Comparison of ENCODE assay signal across 22 cellular contexts in the genomic region with DNA sequence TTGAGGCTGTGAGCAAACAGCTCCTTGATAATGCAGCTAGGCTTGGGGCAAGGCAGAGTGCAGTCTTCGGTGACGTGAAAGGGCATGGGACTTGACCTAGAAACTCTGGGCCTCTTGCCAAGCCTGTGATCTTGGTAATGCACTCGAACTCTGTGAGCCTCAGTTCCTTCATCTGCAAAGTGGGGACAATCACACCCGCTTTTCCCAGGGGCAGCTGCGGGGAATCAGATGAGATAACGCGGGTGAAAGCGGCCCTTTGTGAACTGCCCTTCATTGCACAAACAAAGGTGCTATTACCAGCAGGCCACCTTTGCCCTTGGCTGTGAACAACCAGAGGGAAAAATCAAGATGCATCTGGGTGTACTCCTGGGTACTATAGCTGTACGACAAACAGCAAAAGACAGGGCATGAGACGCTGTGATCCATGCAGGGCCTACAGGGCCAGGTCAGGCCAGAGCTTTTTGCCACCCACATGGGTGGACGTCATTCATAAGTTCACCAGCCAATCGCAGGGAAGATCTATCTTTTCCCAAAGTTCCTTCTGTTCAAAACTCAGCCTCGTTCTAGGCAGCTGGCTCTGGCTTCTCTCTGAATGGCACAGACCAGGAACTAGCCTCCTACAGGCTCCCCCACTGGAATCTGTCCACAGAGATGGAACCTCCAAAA. TPM values are rescaled to one million over a fixed set of nuclear protein-coding genes. Genes with fewer than 3 reads are reported as not detected.
DNase-seq lines count a peak whose midpoint lies in the region; ATAC-seq, FAIRE-seq and TF ChIP-seq lines count a peak whose summit lies in the region.
"Had no signal": no experiment of that assay in that cellular context is flagged by ENCODE, and none has a peak within 500 bp of the region (broad histone marks: within the 10 kb centered on the region; RNA-seq: fewer than 3 reads in every experiment).

No MANE protein-coding gene starts in this region.

- WGBS in HepG2 (ENCODE audit: low lambda C conversion rate): 0% methylated on average over 11 of the region's 13 CpGs
- 87% methylated on average over 13 of the region's 13 CpGs for WGBS in smooth muscle cell (ENCODE audit: low lambda C conversion rate)
- 70 to 95% methylated on average over 4 to 6 of the region's 13 CpGs for WGBS in gastroesophageal sphincter (ENCODE audit: low coverage in 1 of 2), 2 donors

- H3K27ac ChIP-seq in GM23338 (ENCODE audit: low read depth) (no peak overlapping the region), angular gyrus (ENCODE audit: low read depth, low read length) (peak overlapping the region; percentile 31), HepG2 (ENCODE audit: extremely low read length, insufficient read depth, low read length) (no peak overlapping the region), smooth muscle cell (ENCODE audit: low read depth) (no peak overlapping the region), gastroesophageal sphincter (no peak overlapping the region)
- H3K27ac ChIP-seq: RWPE1 had no signal

- H3K27me3 Mint-ChIP-seq in GM23338 (ENCODE audit: insufficient read depth, low read depth, poor library complexity): peaks cover 35% of the 10 kb centered on the region
- H3K27me3 Mint-ChIP-seq in naive thymus-derived CD8-positive, alpha-beta T cell: peaks cover 42 to 87% (median 72%) of the 10 kb centered on the region in 5 donors

- peaks cover 9% of the 10 kb centered on the region; the same call in 1 of the 2 replicates for H4K20me1 ChIP-seq in GM23338 (replicated peaks; ENCODE audit: insufficient read depth)
- no peaks in the 10 kb centered on the region for H4K20me1 ChIP-seq in HepG2 (ENCODE audit: insufficient read depth, low read length)
- no peaks in the 10 kb centered on the region for H4K20me1 ChIP-seq in smooth muscle cell (ENCODE audit: low read depth)

- DNase-seq in GM23338 (ENCODE audit: low spot score) (no peak), HepG2 (ENCODE audit: low spot score) (peak; percentile 61), pons (ENCODE audit: low spot score) (peak; percentile 26), smooth muscle cell (lab: John Stamatoyannopoulos, UW; ENCODE audit: unreplicated experiment) (no peak), NCI-H2107 treated with DMSO at 0.1 percent for 48 hours (lab: John Stamatoyannopoulos, UW; ENCODE audit: unreplicated experiment) (no peak)
- no peak for DNase-seq in naive thymus-derived CD8-positive, alpha-beta T cell
- DNase-seq: activated CD8-positive, alpha-beta memory T cell treated with anti-CD3 and anti-CD28 coated beads, Interleukin-2, amount 10 ng/mL, durations not matched to agents 7 days and 5 days; activated naive CD4-positive, alpha-beta T cell treated with Interleukin-2 at 50 U/mL for 16 hours; DMS 273 treated with DMSO at 0.1 percent for 48 hours; immature natural killer cell; NCI-H2107; right cardiac atrium; stimulated activated CD4-positive, alpha-beta T cell treated with anti-CD3 and anti-CD28 coated beads, Interleukin-2, amount 100 ng/mL, for 48 hours; T-helper 1 cell had no signal

- H3K27ac Mint-ChIP-seq in GM23338: no peak overlapping the region
- H3K27ac Mint-ChIP-seq in naive thymus-derived CD8-positive, alpha-beta T cell: no peak overlapping the region
- H3K27ac Mint-ChIP-seq: activated CD8-positive, alpha-beta memory T cell treated with anti-CD3 and anti-CD28 coated beads, Interleukin-2, amount 10 ng/mL, durations not matched to agents 7 days and 5 days; immature natural killer cell had no signal

- H3K4me2 ChIP-seq in GM23338 (no peak overlapping the region), HepG2 (ENCODE audit: low read depth, low read length) (peak overlapping the region; percentile 32), smooth muscle cell (no peak overlapping the region)

- no peaks in the 10 kb centered on the region; the same call in 2 of the 3 replicates for H3K9me3 Mint-ChIP-seq in GM23338
- no peaks in the 10 kb centered on the region for H3K9me3 Mint-ChIP-seq in naive thymus-derived CD8-positive, alpha-beta T cell
- H3K9me3 Mint-ChIP-seq: immature natural killer cell, mesothelial cell of epicardium had no signal

- POLR2A ChIA-PET in HepG2 (lab: Yijun Ruan, JAX): interaction anchor here (0.9 to 1.1 kb wide), 2 partner anchors 11 to 75 kb away, joined by 4 to 5 read pairs; no protein-coding TSS in a partner anchor
- POLR2A ChIA-PET in naive thymus-derived CD8-positive, alpha-beta T cell (lab: Charles Lee): no interaction called here

- in situ Hi-C loops in HepG2 (cut with HindIII; ENCODE audit: extremely low pct_ligation_motif_present, low pct_unique_long_range_greater_than_20kb): no loop called here

- no peak for TF ChIP-seq POLR2A in HepG2 (IDR thresholded peaks at IDR 0.05; ENCODE audit: insufficient read depth in 1 of 2, low read depth in 2 of 2, low read length in 2 of 2)
- TF ChIP-seq POLR2A in gastroesophageal sphincter (IDR thresholded peaks at IDR 0.05): no peak

- H3K4me3 Mint-ChIP-seq in GM23338: peak overlapping the region; percentile 88; the same call in 1 of the 3 replicates
- peak overlapping the region in 5 of 10 donors; percentile 10 to 50 (median 19) for H3K4me3 Mint-ChIP-seq in naive thymus-derived CD8-positive, alpha-beta T cell
- H3K4me3 Mint-ChIP-seq: activated CD8-positive, alpha-beta memory T cell treated with anti-CD3 and anti-CD28 coated beads, Interleukin-2, amount 10 ng/mL, durations not matched to agents 7 days and 5 days had no signal

- H3K27me3 ChIP-seq in GM23338 (ENCODE audit: insufficient read depth) (peaks cover 31% of the 10 kb centered on the region), HepG2 (ENCODE audit: control insufficient read depth in 1 of 2, insufficient read depth in 2 of 2, low read length in 2 of 2) (peaks cover 9 to 31% of the 10 kb centered on the region in 2 experiments; a peak in 4 of 5 replicates), smooth muscle cell (ENCODE audit: low read depth) (peaks cover 15% of the 10 kb centered on the region), gastroesophageal sphincter (peaks cover 46% of the 10 kb centered on the region)

- BruUV-seq in HepG2 (replicated peaks; lab: Mats Ljungman, UMichigan): no TSS peak

- ATAC-seq in GM23338 (no peak), HepG2 (peak; percentile 49), gastroesophageal sphincter (no peak)
- ATAC-seq in naive thymus-derived CD8-positive, alpha-beta T cell: no peak
- ATAC-seq: activated CD4-positive, CD25-positive, alpha-beta regulatory T cell treated with anti-CD3 and anti-CD28 coated beads, Interleukin-2, amount 50 U/mL, for 24 hours; activated CD8-positive, alpha-beta memory T cell treated with anti-CD3 and anti-CD28 coated beads, Interleukin-2, amount 10 ng/mL, durations not matched to agents 7 days and 5 days; right cardiac atrium had no signal

- peaks cover 24% of the 10 kb centered on the region for H3F3A ChIP-seq in GM23338 (replicated peaks; ENCODE audit: low read depth)
- H3F3A ChIP-seq in smooth muscle cell (ENCODE audit: low read depth): peaks cover under 1% of the 10 kb centered on the region

- no peaks in the 10 kb centered on the region for H3K9me3 ChIP-seq in HepG2 (ENCODE audit: low read length)
- no peaks in the 10 kb centered on the region for H3K9me3 ChIP-seq in smooth muscle cell (replicated peaks; ENCODE audit: low read depth)
- no peaks in the 10 kb centered on the region for H3K9me3 ChIP-seq in gastroesophageal sphincter
- H3K9me3 ChIP-seq: tibial nerve had no signal

- peaks cover 52% of the 10 kb centered on the region for H3K36me3 Mint-ChIP-seq in GM23338 (ENCODE audit: low read depth)
- peaks cover 0 to 10% (median 0%) of the 10 kb centered on the region in 3 donors for H3K36me3 Mint-ChIP-seq in naive thymus-derived CD8-positive, alpha-beta T cell
- H3K36me3 Mint-ChIP-seq: activated CD8-positive, alpha-beta memory T cell treated with anti-CD3 and anti-CD28 coated beads, Interleukin-2, amount 10 ng/mL, durations not matched to agents 7 days and 5 days; immature natural killer cell had no signal

- H2AFZ ChIP-seq in GM23338: no peak overlapping the region
- H2AFZ ChIP-seq in HepG2 (ENCODE audit: low read length): no peak overlapping the region
- no peak overlapping the region for H2AFZ ChIP-seq in smooth muscle cell (ENCODE audit: low read depth)

- TF ChIP-seq CTCF in GM23338 (conservative IDR thresholded peaks at IDR 0.05; ENCODE audit: low read depth in 2 of 2) (no peak), HepG2 (CRISPR knock-in tag; IDR thresholded peaks at IDR 0.05) (no peak), smooth muscle cell (IDR thresholded peaks at IDR 0.05; ENCODE audit: borderline replicate concordance, insufficient read depth, poor library complexity, severe bottlenecking) (no peak), gastroesophageal sphincter (IDR thresholded peaks at IDR 0.05) (no peak)

- intact Hi-C loops in HepG2 (cut with micrococcal nuclease; ENCODE audit: unreplicated experiment): loop anchor here (5.0 kb wide), 1 partner anchor 39 kb away; a partner anchor contains a TSS

- CTCF ChIA-PET in HepG2 (lab: Yijun Ruan, JAX; ENCODE audit: low intra/inter-chr PET ratio, low total read pairs): no interaction called here

- TF ChIP-seq EP300 in HepG2 (IDR thresholded peaks at IDR 0.05; ENCODE audit: low read depth in 2 of 2, low read length in 2 of 2) (no peak), HepG2 (CRISPR knock-in tag; IDR thresholded peaks at IDR 0.05; ENCODE audit: borderline replicate concordance) (no peak), gastroesophageal sphincter (IDR thresholded peaks at IDR 0.05) (no peak)

- H3K79me2 ChIP-seq in GM23338 (replicated peaks; ENCODE audit: insufficient read depth) (0 out of 2 replicates have a peak, but pooled peaks cover 7% of the 10 kb centered on the region), HepG2 (ENCODE audit: insufficient read depth, low read length) (no peaks in the 10 kb centered on the region), smooth muscle cell (ENCODE audit: low read depth) (no peaks in the 10 kb centered on the region)

- no peaks in the 10 kb centered on the region for H3K9me2 ChIP-seq in GM23338 (ENCODE audit: insufficient read depth)

- peak; percentile 79 for FAIRE-seq in HepG2 (lab: Jason Lieb, UNC)
- FAIRE-seq: frontal cortex had no signal

- peaks cover 43% of the 10 kb centered on the region for H3K4me1 ChIP-seq in GM23338 (ENCODE audit: insufficient read depth)
- peaks cover 40% of the 10 kb centered on the region for H3K4me1 ChIP-seq in HepG2 (ENCODE audit: insufficient read depth, low read length)
- H3K4me1 ChIP-seq in smooth muscle cell (ENCODE audit: low read depth): peaks cover 34% of the 10 kb centered on the region
- peaks cover 0 to 40% (median 13%) of the 10 kb centered on the region in 3 donors for H3K4me1 ChIP-seq in gastroesophageal sphincter

- no peak for TF ChIP-seq RAD21 in HepG2 (CRISPR knock-in tag; IDR thresholded peaks at IDR 0.05)

- peaks cover 67% of the 10 kb centered on the region for H3K4me1 Mint-ChIP-seq in GM23338
- H3K4me1 Mint-ChIP-seq in naive thymus-derived CD8-positive, alpha-beta T cell: peaks cover 18 to 25% (median 22%) of the 10 kb centered on the region in 4 donors
- H3K4me1 Mint-ChIP-seq: activated CD8-positive, alpha-beta memory T cell treated with anti-CD3 and anti-CD28 coated beads, Interleukin-2, amount 10 ng/mL, durations not matched to agents 7 days and 5 days had no signal

- H3K4me3 ChIP-seq in GM23338 (no peak overlapping the region), HepG2 (replicated peaks in 1 of 3; ENCODE audit: insufficient read depth in 1 of 3, low read depth in 2 of 3, low read length in 3 of 3) (0 out of 6 replicates have a peak overlapping the region, but pooled peaks of 1 of the 3 experiments have one; percentile 0), smooth muscle cell (no peak overlapping the region), gastroesophageal sphincter (no peak overlapping the region)
- H3K4me3 ChIP-seq: tibial nerve had no signal

- no peak overlapping the region for H3K9ac ChIP-seq in HepG2 (ENCODE audit: insufficient read depth, low read depth, low read length)
- no peak overlapping the region for H3K9ac ChIP-seq in smooth muscle cell (ENCODE audit: low read depth)

- H3K36me3 ChIP-seq in GM23338 (ENCODE audit: insufficient read depth) (no peaks in the 10 kb centered on the region), HepG2 (replicated peaks in 1 of 2; ENCODE audit: control insufficient read depth in 1 of 2, insufficient read depth in 2 of 2, low read length in 2 of 2) (no peaks in the 10 kb centered on the region), smooth muscle cell (ENCODE audit: low read depth) (no peaks in the 10 kb centered on the region), gastroesophageal sphincter (no peaks in the 10 kb centered on the region)
- H3K36me3 ChIP-seq: tibial nerve had no signal

RNA-seq across cellular contexts. Expression of a gene that starts 3.2 kb away (rescaled TPM):
- total RNA-seq in GM23338 (2014; rRNA removed; shearing (Covaris generic)): 8.1 and 12.8 TPM in 2 replicates
- polyA plus RNA-seq in GM23338 (2016; fragmentation: Nextera tagmentation; extraction: Ambion mirVana): 16.9 and 19.2 TPM in 2 replicates
- total RNA-seq in HepG2 (2016; rRNA removed; fragmentation: Illumina TruSeq; extraction: Trizol): 0.46 and 0.80 TPM in 2 replicates
- total RNA-seq in HepG2 (2016; cell fraction: cytosol; rRNA removed; fragmentation: Illumina TruSeq; extraction: Trizol; ENCODE audit: low read depth): 0.44 and 0.61 TPM in 2 replicates
- total RNA-seq in HepG2 (2016; cell fraction: insoluble cytoplasmic fraction; rRNA removed; fragmentation: Illumina TruSeq; extraction: Trizol): 0.37 and 0.48 TPM in 2 replicates
- 1.1 TPM in 2 replicates for total RNA-seq in HepG2 (2016; cell fraction: membrane; rRNA removed; fragmentation: Illumina TruSeq; extraction: Trizol)
- 0.56 and 0.75 TPM in 2 replicates for total RNA-seq in HepG2 (2016; cell fraction: nucleus; rRNA removed; fragmentation: Illumina TruSeq; extraction: Trizol)
- 0.08 and 0.09 TPM in 2 replicates for polyA plus RNA-seq in HepG2 (2011; rRNA removed)
- polyA plus RNA-seq in HepG2 (2011; cell fraction: cytosol; rRNA removed): 0.09 TPM in 1 of 2 replicates, not detected in the other
- polyA plus RNA-seq in HepG2 (2011; cell fraction: nucleus; rRNA removed): 0.27 and 0.28 TPM in 2 replicates
- polyA plus RNA-seq in HepG2 (2012): 0.05 TPM in 1 of 2 replicates, not detected in the other
- polyA plus RNA-seq in HepG2 (2016; cell fraction: cytosol; fragmentation: Illumina TruSeq; extraction: Trizol; ENCODE audit: low read depth): 0.61 and 0.75 TPM in 2 replicates
- 0.61 and 1.6 TPM in 2 replicates for polyA plus RNA-seq in HepG2 (2016; cell fraction: insoluble cytoplasmic fraction; fragmentation: Illumina TruSeq; extraction: Trizol; ENCODE audit: low read depth)
- polyA plus RNA-seq in HepG2 (2016; cell fraction: membrane; fragmentation: Illumina TruSeq; extraction: Trizol; ENCODE audit: low read depth): 0.93 and 1.2 TPM in 2 replicates
- 1.5 and 3.3 TPM in 2 replicates for polyA plus RNA-seq in HepG2 (2016; cell fraction: nucleus; fragmentation: Illumina TruSeq; extraction: Trizol; ENCODE audit: insufficient read depth, low read depth)
- polyA minus RNA-seq in HepG2 (2011; rRNA and poly(A)+ RNA removed; ENCODE audit: low replicate concordance): 0.18 TPM in 1 of 2 replicates, not detected in the other
- polyA minus RNA-seq in HepG2 (2011; cell fraction: cytosol; rRNA and poly(A)+ RNA removed): not detected in 2 replicates
- not detected in 2 replicates for polyA minus RNA-seq in HepG2 (2011; cell fraction: nucleus; rRNA and poly(A)+ RNA removed)
- not detected for total RNA-seq in naive thymus-derived CD8-positive, alpha-beta T cell
- polyA plus RNA-seq in naive thymus-derived CD8-positive, alpha-beta T cell: not detected
- 1.2 and 1.3 TPM in 2 replicates for total RNA-seq in smooth muscle cell
- 5.0 and 6.8 TPM in 2 replicates for polyA plus RNA-seq in smooth muscle cell
- 1 to 10 TPM in 1 of 4 donors, under 1 TPM in 3; 0.16 to 9.2 (median 0.70) TPM for total RNA-seq in gastroesophageal sphincter
- polyA plus RNA-seq: immature natural killer cell had no signal

RNA-seq across cellular contexts. Expression of a gene that starts 38.2 kb away (rescaled TPM):
- total RNA-seq in GM23338 (2014; rRNA removed; shearing (Covaris generic)): not detected in 2 replicates
- polyA plus RNA-seq in GM23338 (2016; fragmentation: Nextera tagmentation; extraction: Ambion mirVana) (not detected in 2 replicates), HepG2 (2011; rRNA removed) (0.33 and 0.59 TPM in 2 replicates), smooth muscle cell (not detected in 2 replicates)
- total RNA-seq in HepG2 (2016; rRNA removed; fragmentation: Illumina TruSeq; extraction: Trizol) (0.87 and 1.4 TPM in 2 replicates), smooth muscle cell (not detected in 2 replicates), gastroesophageal sphincter (not detected)
- 1.4 and 1.6 TPM in 2 replicates for total RNA-seq in HepG2 (2016; cell fraction: cytosol; rRNA removed; fragmentation: Illumina TruSeq; extraction: Trizol; ENCODE audit: low read depth)
- 1.4 and 2.0 TPM in 2 replicates for total RNA-seq in HepG2 (2016; cell fraction: insoluble cytoplasmic fraction; rRNA removed; fragmentation: Illumina TruSeq; extraction: Trizol)
- 1.3 and 1.4 TPM in 2 replicates for total RNA-seq in HepG2 (2016; cell fraction: membrane; rRNA removed; fragmentation: Illumina TruSeq; extraction: Trizol)
- 1.1 TPM in 1 of 2 replicates, not detected in the other for total RNA-seq in HepG2 (2016; cell fraction: nucleus; rRNA removed; fragmentation: Illumina TruSeq; extraction: Trizol)
- polyA plus RNA-seq in HepG2 (2011; cell fraction: cytosol; rRNA removed): 0.42 and 0.54 TPM in 2 replicates
- polyA plus RNA-seq in HepG2 (2011; cell fraction: nucleus; rRNA removed): not detected in 2 replicates
- polyA plus RNA-seq in HepG2 (2012): 0.41 and 0.44 TPM in 2 replicates
- 1.4 and 1.7 TPM in 2 replicates for polyA plus RNA-seq in HepG2 (2016; cell fraction: cytosol; fragmentation: Illumina TruSeq; extraction: Trizol; ENCODE audit: low read depth)
- polyA plus RNA-seq in HepG2 (2016; cell fraction: insoluble cytoplasmic fraction; fragmentation: Illumina TruSeq; extraction: Trizol; ENCODE audit: low read depth): 1.0 and 1.1 TPM in 2 replicates
- 1.1 and 1.2 TPM in 2 replicates for polyA plus RNA-seq in HepG2 (2016; cell fraction: membrane; fragmentation: Illumina TruSeq; extraction: Trizol; ENCODE audit: low read depth)
- polyA plus RNA-seq in HepG2 (2016; cell fraction: nucleus; fragmentation: Illumina TruSeq; extraction: Trizol; ENCODE audit: insufficient read depth, low read depth): 1.7 TPM in 1 of 2 replicates, not detected in the other
- polyA minus RNA-seq in HepG2 (2011; rRNA and poly(A)+ RNA removed; ENCODE audit: low replicate concordance): not detected in 2 replicates
- polyA minus RNA-seq in HepG2 (2011; cell fraction: cytosol; rRNA and poly(A)+ RNA removed): not detected in 2 replicates
- not detected in 2 replicates for polyA minus RNA-seq in HepG2 (2011; cell fraction: nucleus; rRNA and poly(A)+ RNA removed)
- not detected for total RNA-seq in naive thymus-derived CD8-positive, alpha-beta T cell
- polyA plus RNA-seq in naive thymus-derived CD8-positive, alpha-beta T cell: under 1 TPM; 0.40 to 0.77 (median 0.75) TPM
- total RNA-seq: activated CD8-positive, alpha-beta memory T cell treated with anti-CD3 and anti-CD28 coated beads, Interleukin-2, amount 10 ng/mL, durations not matched to agents 7 days and 5 days; cardiac septum; frontal cortex; mesothelial cell of epicardium; right cardiac atrium had no signal
- polyA plus RNA-seq: right cardiac atrium had no signal

Comparison
In these comparisons a context has a peak if more than half of its experiments do, and no peak if none do; other contexts are left out.
1. DNase-seq: peak in HepG2 (single experiment) and pons (single experiment); none in GM23338 (single experiment), naive thymus-derived CD8-positive, alpha-beta T cell (0 of 10), smooth muscle cell (single experiment) and NCI-H2107 treated with DMSO at 0.1 percent for 48 hours (single experiment).